In genomic region chr4:20622701-20623100, GRCh38 we compare ENCODE assay signal across 32 cellular contexts.
"Had no signal": no experiment of that assay in that cellular context is flagged by ENCODE, and none has a peak within 500 bp of the region (broad histone marks: within the 10 kb centered on the region; RNA-seq: fewer than 3 reads in every experiment).

No MANE protein-coding gene starts in this region.

- H3K4me3 Mint-ChIP-seq: activated B cell treated with CpG ODN at 0.5 μM for 24 hours; activated CD8-positive, alpha-beta T cell treated with anti-CD3 and anti-CD28 coated beads for 36 hours; activated naive CD8-positive, alpha-beta T cell; activated T-cell treated with anti-CD3 and anti-CD28 coated beads, Interleukin-2, amount 50 U/mL, for 4 hours; activated T-helper 17 cell treated with anti-CD3 and anti-CD28 coated beads, Interleukin-2, amount 50 U/mL, for 72 hours; central memory CD8-positive, alpha-beta T cell; dendritic cell treated with granulocyte-macrophage colony-stimulating factor and Interleukin-4, amounts not matched to agents 40 ng/mL and 50 ng/mL, for 4 days; T-helper 1 cell treated with Interleukin-12 subunit alpha and Interleukin-12 subunit beta and Interleukin-4 antibody, amounts not matched to agents 30 μg/mL and 1 μg/mL, for 36 hours; T-helper 2 cell treated with Interferon-gamma antibody and Interleukin-4, amounts not matched to agents 5 μg/mL and 100 μg/mL, for 36 hours had no signal

- H3K36me3 ChIP-seq: brain microvascular endothelial cell, heart right ventricle, WERI-Rb-1 had no signal

- H3K9me3 ChIP-seq: esophagus muscularis mucosa, gastroesophageal sphincter, heart right ventricle had no signal

- H3K4me3 ChIP-seq: coronary artery, dorsolateral prefrontal cortex, esophagus muscularis mucosa, gastroesophageal sphincter, heart right ventricle had no signal

- H3K36me3 Mint-ChIP-seq: activated naive CD8-positive, alpha-beta T cell had no signal

- DNase-seq: activated B cell treated with CpG ODN at 0.5 μM for 24 hours; activated CD4-positive, alpha-beta T cell treated with anti-CD3 and anti-CD28 coated beads for 48 hours; activated CD4-positive, alpha-beta T cell treated with anti-CD3 and anti-CD28 coated beads, Interleukin-2, amount 50 U/mL, for 1 hour; activated CD4-positive, alpha-beta T cell treated with anti-CD3 and anti-CD28 coated beads, Interleukin-2, amount 50 U/mL, for 48 hours; activated CD8-positive, alpha-beta memory T cell treated with anti-CD3 and anti-CD28 coated beads for 24 hours; activated CD8-positive, alpha-beta T cell treated with anti-CD3 and anti-CD28 coated beads for 36 hours; activated effector memory CD4-positive, alpha-beta T cell treated with Interleukin-2 at 50 U/mL for 16 hours; activated gamma-delta T cell treated with Interleukin-2 at 50 U/mL for 16 hours; activated naive CD4-positive, alpha-beta T cell treated with anti-CD3 and anti-CD28 coated beads, Interleukin-2, amount 50 U/mL, for 16 hours; activated naive CD4-positive, alpha-beta T cell treated with Interleukin-2 at 50 U/mL for 16 hours; activated T-cell treated with anti-CD3 and anti-CD28 coated beads, Interleukin-2, amount 50 U/mL, for 4 hours; amniotic stem cell; anterior cingulate cortex; dorsolateral prefrontal cortex; effector memory CD4-positive, alpha-beta T cell; erythroblast; foreskin keratinocyte; heart right ventricle; T1000; WERI-Rb-1 had no signal

- H3K27me3 ChIP-seq: brain microvascular endothelial cell, dorsolateral prefrontal cortex, esophagus muscularis mucosa, foreskin keratinocyte, gastroesophageal sphincter, heart right ventricle had no signal

- H3K27me3 Mint-ChIP-seq: activated B cell treated with CpG ODN at 0.5 μM for 24 hours; activated naive CD8-positive, alpha-beta T cell; central memory CD8-positive, alpha-beta T cell; dendritic cell treated with granulocyte-macrophage colony-stimulating factor and Interleukin-4, amounts not matched to agents 40 ng/mL and 50 ng/mL, for 4 days had no signal

- H3K27ac ChIP-seq: brain microvascular endothelial cell, coronary artery, dorsolateral prefrontal cortex, esophagus muscularis mucosa, foreskin keratinocyte, gastroesophageal sphincter, WERI-Rb-1 had no signal

- FAIRE-seq: astrocyte, bronchial epithelial cell had no signal

- H3K9me3 Mint-ChIP-seq: activated CD8-positive, alpha-beta T cell treated with anti-CD3 and anti-CD28 coated beads for 36 hours; activated T-cell treated with anti-CD3 and anti-CD28 coated beads, Interleukin-2, amount 50 U/mL, for 4 hours; activated T-helper 17 cell treated with anti-CD3 and anti-CD28 coated beads, Interleukin-2, amount 50 U/mL, for 72 hours; central memory CD8-positive, alpha-beta T cell; dendritic cell treated with granulocyte-macrophage colony-stimulating factor and Interleukin-4, amounts not matched to agents 40 ng/mL and 50 ng/mL, for 4 days; T-helper 1 cell treated with Interleukin-12 subunit alpha and Interleukin-12 subunit beta and Interleukin-4 antibody, amounts not matched to agents 30 μg/mL and 1 μg/mL, for 36 hours; T-helper 2 cell treated with Interferon-gamma antibody and Interleukin-4, amounts not matched to agents 5 μg/mL and 100 μg/mL, for 36 hours had no signal

- H3K4me1 Mint-ChIP-seq: activated B cell treated with CpG ODN at 0.5 μM for 24 hours; activated T-helper 17 cell treated with anti-CD3 and anti-CD28 coated beads, Interleukin-2, amount 50 U/mL, for 72 hours; central memory CD8-positive, alpha-beta T cell had no signal

- H3K27ac Mint-ChIP-seq: activated B cell treated with CpG ODN at 0.5 μM for 24 hours; activated CD8-positive, alpha-beta T cell treated with anti-CD3 and anti-CD28 coated beads for 36 hours; activated naive CD8-positive, alpha-beta T cell; activated T-helper 17 cell treated with anti-CD3 and anti-CD28 coated beads, Interleukin-2, amount 50 U/mL, for 72 hours; T-helper 1 cell treated with Interleukin-12 subunit alpha and Interleukin-12 subunit beta and Interleukin-4 antibody, amounts not matched to agents 30 μg/mL and 1 μg/mL, for 36 hours; T-helper 2 cell treated with Interferon-gamma antibody and Interleukin-4, amounts not matched to agents 5 μg/mL and 100 μg/mL, for 36 hours had no signal
